ENCODE assay signal across 1 cellular context in the genomic region with DNA sequence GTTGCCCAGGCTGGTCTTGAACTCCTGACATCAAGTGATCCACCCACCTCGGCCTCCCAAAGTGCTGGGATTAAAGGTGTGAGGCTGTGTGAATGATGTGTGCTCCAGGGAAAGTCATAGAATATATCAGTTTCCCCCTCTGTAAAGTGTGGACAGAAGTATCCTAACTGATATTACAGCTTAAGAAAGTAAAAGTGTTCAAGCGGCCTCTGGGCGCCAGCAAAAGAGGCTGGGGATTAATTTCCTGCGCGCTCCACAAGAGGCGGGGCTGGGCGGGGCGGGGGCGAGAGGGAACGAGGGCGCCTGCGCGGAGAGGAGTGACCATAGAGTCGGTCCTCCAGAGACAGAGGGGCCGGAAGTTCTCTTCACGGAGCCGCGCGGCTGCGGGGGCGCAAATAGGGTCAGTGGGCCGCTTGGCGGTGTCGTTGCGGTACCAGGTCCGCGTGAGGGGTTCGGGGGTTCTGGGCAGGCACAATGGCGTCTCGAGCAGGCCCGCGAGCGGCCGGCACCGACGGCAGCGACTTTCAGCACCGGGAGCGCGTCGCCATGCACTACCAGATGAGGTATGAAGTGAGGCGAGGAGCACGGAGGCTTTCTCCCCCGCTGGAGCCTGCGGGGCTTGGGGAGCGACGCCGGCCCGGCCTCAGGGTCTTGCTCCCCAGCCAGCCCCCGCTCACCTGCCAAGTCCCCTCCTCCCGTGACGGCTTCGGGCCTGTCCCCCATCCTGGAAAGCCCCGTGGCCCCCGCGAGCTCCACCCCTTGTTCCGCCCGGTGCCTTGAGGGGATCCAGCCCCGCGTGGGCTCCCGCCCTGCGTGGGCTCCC.
TF ChIP-seq lines count a peak whose summit lies in the region.

A gene (plus strand): TSS at position 362 of the 823 bp plus-strand sequence. CDS start 113 bp downstream, at position 475.

TF ChIP-seq in GM12878, 131 proteins besides CTCF, POLR2A, EP300 and RAD21 (continued from another document):
- TF ChIP-seq, protein P1, sequence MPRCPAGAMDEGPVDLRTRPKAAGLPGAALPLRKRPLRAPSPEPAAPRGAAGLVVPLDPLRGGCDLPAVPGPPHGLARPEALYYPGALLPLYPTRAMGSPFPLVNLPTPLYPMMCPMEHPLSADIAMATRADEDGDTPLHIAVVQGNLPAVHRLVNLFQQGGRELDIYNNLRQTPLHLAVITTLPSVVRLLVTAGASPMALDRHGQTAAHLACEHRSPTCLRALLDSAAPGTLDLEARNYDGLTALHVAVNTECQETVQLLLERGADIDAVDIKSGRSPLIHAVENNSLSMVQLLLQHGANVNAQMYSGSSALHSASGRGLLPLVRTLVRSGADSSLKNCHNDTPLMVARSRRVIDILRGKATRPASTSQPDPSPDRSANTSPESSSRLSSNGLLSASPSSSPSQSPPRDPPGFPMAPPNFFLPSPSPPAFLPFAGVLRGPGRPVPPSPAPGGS (IDR thresholded peaks at IDR 0.05; ENCODE audit: borderline replicate concordance, insufficient read depth, low read depth, low read length, poor library complexity, severe bottlenecking): no peak
- TF ChIP-seq CEBPB (IDR thresholded peaks at IDR 0.05; ENCODE audit: borderline replicate concordance in 1 of 2, low read depth in 2 of 2, low read length in 2 of 2) (peak in 1 of 2 experiments; percentile 43; a peak in 1 of 4 replicates), MTA2 (IDR thresholded peaks at IDR 0.05; ENCODE audit: low read depth) (peak; percentile 77; the same call in 1 of the 2 replicates), KAT2A (conservative IDR thresholded peaks at IDR 0.05; ENCODE audit: control insufficient read depth, low read depth, low read length) (no peak), RFX5 (IDR thresholded peaks at IDR 0.05; ENCODE audit: low read depth, low read length) (no peak), SMAD5 (IDR thresholded peaks at IDR 0.05; ENCODE audit: low read depth) (peak; percentile 71)
- TF ChIP-seq, protein P2, sequence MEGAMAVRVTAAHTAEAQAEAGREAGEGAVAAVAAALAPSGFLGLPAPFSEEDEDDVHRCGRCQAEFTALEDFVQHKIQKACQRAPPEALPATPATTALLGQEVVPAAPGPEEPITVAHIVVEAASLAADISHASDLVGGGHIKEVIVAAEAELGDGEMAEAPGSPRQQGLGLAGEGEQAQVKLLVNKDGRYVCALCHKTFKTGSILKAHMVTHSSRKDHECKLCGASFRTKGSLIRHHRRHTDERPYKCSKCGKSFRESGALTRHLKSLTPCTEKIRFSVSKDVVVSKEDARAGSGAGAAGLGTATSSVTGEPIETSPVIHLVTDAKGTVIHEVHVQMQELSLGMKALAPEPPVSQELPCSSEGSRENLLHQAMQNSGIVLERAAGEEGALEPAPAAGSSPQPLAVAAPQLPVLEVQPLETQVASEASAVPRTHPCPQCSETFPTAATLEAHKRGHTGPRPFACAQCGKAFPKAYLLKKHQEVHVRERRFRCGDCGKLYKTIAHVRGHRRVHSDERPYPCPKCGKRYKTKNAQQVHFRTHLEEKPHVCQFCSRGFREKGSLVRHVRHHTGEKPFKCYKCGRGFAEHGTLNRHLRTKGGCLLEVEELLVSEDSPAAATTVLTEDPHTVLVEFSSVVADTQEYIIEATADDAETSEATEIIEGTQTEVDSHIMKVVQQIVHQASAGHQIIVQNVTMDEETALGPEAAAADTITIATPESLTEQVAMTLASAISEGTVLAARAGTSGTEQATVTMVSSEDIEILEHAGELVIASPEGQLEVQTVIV (IDR thresholded peaks at IDR 0.05; ENCODE audit: borderline replicate concordance, partially characterized antibody): peak; percentile 61
- TF ChIP-seq, protein P3, sequence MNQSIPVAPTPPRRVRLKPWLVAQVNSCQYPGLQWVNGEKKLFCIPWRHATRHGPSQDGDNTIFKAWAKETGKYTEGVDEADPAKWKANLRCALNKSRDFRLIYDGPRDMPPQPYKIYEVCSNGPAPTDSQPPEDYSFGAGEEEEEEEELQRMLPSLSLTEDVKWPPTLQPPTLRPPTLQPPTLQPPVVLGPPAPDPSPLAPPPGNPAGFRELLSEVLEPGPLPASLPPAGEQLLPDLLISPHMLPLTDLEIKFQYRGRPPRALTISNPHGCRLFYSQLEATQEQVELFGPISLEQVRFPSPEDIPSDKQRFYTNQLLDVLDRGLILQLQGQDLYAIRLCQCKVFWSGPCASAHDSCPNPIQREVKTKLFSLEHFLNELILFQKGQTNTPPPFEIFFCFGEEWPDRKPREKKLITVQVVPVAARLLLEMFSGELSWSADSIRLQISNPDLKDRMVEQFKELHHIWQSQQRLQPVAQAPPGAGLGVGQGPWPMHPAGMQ (IDR thresholded peaks at IDR 0.05; ENCODE audit: borderline replicate concordance): no peak
- TF ChIP-seq, protein P4, sequence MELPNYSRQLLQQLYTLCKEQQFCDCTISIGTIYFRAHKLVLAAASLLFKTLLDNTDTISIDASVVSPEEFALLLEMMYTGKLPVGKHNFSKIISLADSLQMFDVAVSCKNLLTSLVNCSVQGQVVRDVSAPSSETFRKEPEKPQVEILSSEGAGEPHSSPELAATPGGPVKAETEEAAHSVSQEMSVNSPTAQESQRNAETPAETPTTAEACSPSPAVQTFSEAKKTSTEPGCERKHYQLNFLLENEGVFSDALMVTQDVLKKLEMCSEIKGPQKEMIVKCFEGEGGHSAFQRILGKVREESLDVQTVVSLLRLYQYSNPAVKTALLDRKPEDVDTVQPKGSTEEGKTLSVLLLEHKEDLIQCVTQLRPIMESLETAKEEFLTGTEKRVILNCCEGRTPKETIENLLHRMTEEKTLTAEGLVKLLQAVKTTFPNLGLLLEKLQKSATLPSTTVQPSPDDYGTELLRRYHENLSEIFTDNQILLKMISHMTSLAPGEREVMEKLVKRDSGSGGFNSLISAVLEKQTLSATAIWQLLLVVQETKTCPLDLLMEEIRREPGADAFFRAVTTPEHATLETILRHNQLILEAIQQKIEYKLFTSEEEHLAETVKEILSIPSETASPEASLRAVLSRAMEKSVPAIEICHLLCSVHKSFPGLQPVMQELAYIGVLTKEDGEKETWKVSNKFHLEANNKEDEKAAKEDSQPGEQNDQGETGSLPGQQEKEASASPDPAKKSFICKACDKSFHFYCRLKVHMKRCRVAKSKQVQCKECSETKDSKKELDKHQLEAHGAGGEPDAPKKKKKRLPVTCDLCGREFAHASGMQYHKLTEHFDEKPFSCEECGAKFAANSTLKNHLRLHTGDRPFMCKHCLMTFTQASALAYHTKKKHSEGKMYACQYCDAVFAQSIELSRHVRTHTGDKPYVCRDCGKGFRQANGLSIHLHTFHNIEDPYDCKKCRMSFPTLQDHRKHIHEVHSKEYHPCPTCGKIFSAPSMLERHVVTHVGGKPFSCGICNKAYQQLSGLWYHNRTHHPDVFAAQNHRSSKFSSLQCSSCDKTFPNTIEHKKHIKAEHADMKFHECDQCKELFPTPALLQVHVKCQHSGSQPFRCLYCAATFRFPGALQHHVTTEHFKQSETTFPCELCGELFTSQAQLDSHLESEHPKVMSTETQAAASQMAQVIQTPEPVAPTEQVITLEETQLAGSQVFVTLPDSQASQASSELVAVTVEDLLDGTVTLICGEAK (IDR thresholded peaks at IDR 0.05; ENCODE audit: borderline replicate concordance): peak; percentile 76; the same call in 1 of the 2 replicates
- TF ChIP-seq, protein P5, sequence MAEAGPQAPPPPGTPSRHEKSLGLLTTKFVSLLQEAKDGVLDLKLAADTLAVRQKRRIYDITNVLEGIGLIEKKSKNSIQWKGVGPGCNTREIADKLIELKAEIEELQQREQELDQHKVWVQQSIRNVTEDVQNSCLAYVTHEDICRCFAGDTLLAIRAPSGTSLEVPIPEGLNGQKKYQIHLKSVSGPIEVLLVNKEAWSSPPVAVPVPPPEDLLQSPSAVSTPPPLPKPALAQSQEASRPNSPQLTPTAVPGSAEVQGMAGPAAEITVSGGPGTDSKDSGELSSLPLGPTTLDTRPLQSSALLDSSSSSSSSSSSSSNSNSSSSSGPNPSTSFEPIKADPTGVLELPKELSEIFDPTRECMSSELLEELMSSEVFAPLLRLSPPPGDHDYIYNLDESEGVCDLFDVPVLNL (IDR thresholded peaks at IDR 0.05; ENCODE audit: low read depth, low read length): no peak
- TF ChIP-seq, protein P6, sequence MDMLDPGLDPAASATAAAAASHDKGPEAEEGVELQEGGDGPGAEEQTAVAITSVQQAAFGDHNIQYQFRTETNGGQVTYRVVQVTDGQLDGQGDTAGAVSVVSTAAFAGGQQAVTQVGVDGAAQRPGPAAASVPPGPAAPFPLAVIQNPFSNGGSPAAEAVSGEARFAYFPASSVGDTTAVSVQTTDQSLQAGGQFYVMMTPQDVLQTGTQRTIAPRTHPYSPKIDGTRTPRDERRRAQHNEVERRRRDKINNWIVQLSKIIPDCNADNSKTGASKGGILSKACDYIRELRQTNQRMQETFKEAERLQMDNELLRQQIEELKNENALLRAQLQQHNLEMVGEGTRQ (IDR thresholded peaks at IDR 0.05; ENCODE audit: borderline replicate concordance, low read depth, low read length): no peak
- TF ChIP-seq, protein P7, sequence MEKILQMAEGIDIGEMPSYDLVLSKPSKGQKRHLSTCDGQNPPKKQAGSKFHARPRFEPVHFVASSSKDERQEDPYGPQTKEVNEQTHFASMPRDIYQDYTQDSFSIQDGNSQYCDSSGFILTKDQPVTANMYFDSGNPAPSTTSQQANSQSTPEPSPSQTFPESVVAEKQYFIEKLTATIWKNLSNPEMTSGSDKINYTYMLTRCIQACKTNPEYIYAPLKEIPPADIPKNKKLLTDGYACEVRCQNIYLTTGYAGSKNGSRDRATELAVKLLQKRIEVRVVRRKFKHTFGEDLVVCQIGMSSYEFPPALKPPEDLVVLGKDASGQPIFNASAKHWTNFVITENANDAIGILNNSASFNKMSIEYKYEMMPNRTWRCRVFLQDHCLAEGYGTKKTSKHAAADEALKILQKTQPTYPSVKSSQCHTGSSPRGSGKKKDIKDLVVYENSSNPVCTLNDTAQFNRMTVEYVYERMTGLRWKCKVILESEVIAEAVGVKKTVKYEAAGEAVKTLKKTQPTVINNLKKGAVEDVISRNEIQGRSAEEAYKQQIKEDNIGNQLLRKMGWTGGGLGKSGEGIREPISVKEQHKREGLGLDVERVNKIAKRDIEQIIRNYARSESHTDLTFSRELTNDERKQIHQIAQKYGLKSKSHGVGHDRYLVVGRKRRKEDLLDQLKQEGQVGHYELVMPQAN (conservative IDR thresholded peaks at IDR 0.05): peak; percentile 61
- TF ChIP-seq, protein P8, sequence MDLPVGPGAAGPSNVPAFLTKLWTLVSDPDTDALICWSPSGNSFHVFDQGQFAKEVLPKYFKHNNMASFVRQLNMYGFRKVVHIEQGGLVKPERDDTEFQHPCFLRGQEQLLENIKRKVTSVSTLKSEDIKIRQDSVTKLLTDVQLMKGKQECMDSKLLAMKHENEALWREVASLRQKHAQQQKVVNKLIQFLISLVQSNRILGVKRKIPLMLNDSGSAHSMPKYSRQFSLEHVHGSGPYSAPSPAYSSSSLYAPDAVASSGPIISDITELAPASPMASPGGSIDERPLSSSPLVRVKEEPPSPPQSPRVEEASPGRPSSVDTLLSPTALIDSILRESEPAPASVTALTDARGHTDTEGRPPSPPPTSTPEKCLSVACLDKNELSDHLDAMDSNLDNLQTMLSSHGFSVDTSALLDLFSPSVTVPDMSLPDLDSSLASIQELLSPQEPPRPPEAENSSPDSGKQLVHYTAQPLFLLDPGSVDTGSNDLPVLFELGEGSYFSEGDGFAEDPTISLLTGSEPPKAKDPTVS (IDR thresholded peaks at IDR 0.05; ENCODE audit: low read depth, low read length): no peak
- TF ChIP-seq, protein P9, sequence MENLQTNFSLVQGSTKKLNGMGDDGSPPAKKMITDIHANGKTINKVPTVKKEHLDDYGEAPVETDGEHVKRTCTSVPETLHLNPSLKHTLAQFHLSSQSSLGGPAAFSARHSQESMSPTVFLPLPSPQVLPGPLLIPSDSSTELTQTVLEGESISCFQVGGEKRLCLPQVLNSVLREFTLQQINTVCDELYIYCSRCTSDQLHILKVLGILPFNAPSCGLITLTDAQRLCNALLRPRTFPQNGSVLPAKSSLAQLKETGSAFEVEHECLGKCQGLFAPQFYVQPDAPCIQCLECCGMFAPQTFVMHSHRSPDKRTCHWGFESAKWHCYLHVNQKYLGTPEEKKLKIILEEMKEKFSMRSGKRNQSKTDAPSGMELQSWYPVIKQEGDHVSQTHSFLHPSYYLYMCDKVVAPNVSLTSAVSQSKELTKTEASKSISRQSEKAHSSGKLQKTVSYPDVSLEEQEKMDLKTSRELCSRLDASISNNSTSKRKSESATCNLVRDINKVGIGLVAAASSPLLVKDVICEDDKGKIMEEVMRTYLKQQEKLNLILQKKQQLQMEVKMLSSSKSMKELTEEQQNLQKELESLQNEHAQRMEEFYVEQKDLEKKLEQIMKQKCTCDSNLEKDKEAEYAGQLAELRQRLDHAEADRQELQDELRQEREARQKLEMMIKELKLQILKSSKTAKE (IDR thresholded peaks at IDR 0.05; ENCODE audit: low read depth, poor library complexity, severe bottlenecking): no peak
